Comparison of ENCODE assay signal across 28 cellular contexts in the genomic region with DNA sequence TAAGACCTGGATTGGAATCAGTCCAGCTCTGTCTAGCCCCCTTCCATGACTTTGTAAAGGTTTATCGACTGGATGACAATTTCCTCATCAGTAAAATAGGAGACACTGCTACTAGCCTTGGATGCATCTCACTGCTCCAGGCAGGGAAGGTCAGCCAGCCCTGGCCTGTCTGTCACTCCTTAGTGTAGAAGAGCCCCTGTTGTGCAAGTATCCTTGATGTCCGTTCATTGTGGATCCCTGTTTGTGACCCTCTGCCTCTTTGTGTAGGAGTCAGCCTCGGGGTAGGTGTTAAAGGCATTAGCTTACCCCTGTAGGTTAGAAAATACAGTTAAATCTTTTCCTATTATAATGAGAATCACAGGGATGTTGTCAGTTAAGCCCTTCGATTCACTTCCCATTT.
"Had no signal": no experiment of that assay in that cellular context is flagged by ENCODE, and none has a peak within 500 bp of the region (broad histone marks: within the 10 kb centered on the region; RNA-seq: fewer than 3 reads in every experiment).

No MANE protein-coding gene starts in this region.

- H3K27ac ChIP-seq: brain microvascular endothelial cell, KMS-11, WERI-Rb-1 had no signal

- ATAC-seq: activated naive CD8-positive, alpha-beta T cell treated with anti-CD3 and anti-CD28 coated beads, Interleukin-2, amount 50 U/mL, for 24 hours had no signal

- H3K9me3 Mint-ChIP-seq: activated CD4-positive, alpha-beta T cell treated with anti-CD3 and anti-CD28 coated beads, Interleukin-2, amount 10 ng/mL, durations not matched to agents 7 days and 5 days; activated naive CD4-positive, alpha-beta T cell treated with anti-CD3 and anti-CD28 coated beads, Interleukin-2, amount 10 ng/mL, durations not matched to agents 7 days and 5 days; activated naive CD8-positive, alpha-beta T cell treated with anti-CD3 and anti-CD28 coated beads, Interleukin-2, amount 50 U/mL, for 24 hours; activated T-cell treated with anti-CD3 and anti-CD28 coated beads, Interleukin-2, amount 50 U/mL, for 4 hours; activated T-helper 1 cell treated with anti-CD3 and anti-CD28 coated beads, Interleukin-12 subunit alpha, Interleukin-12 subunit beta, Interleukin-2, Interleukin-4 antibody, amounts not matched to agents 30 ng/mL and 10 ng/mL and 1 ng/mL, durations not matched to agents 14 hours and 24 hours and 36 hours had no signal

- H3K27me3 ChIP-seq: brain microvascular endothelial cell had no signal

- H3K4me2 ChIP-seq: KMS-11 had no signal

- DNase-seq: activated CD4-positive, alpha-beta T cell treated with anti-CD3 and anti-CD28 coated beads for 36 hours; activated CD4-positive, alpha-beta T cell treated with anti-CD3 and anti-CD28 coated beads, Interleukin-2, amount 10 ng/mL, durations not matched to agents 7 days and 5 days; activated CD4-positive, alpha-beta T cell treated with anti-CD3 and anti-CD28 coated beads, Interleukin-2, amount 50 U/mL, for 48 hours; activated CD8-positive, alpha-beta memory T cell treated with anti-CD3 and anti-CD28 coated beads, Interleukin-2, amount 50 U/mL, for 4 hours; activated naive CD4-positive, alpha-beta T cell treated with anti-CD3 and anti-CD28 coated beads, Interleukin-2, amount 10 ng/mL, durations not matched to agents 7 days and 5 days; activated naive CD8-positive, alpha-beta T cell treated with anti-CD3 and anti-CD28 coated beads, Interleukin-2, amount 50 U/mL, for 24 hours; activated T-cell treated with anti-CD3 and anti-CD28 coated beads for 4 hours; activated T-cell treated with anti-CD3 and anti-CD28 coated beads, Interleukin-2, amount 50 U/mL, for 4 hours; anterior cingulate cortex; brain microvascular endothelial cell; central memory CD4-positive, alpha-beta T cell; MM.1S; MV-4-11; NCI-H1092; NCI-H1436 treated with DMSO at 0.1 percent for 48 hours; NCI-H1694 treated with DMSO at 0.1 percent for 48 hours; NCI-H2029; NCI-H345; NCI-H524 treated with DMSO at 0.1 percent for 48 hours; Right ventricle myocardium superior; SW 1271; T-helper 1 cell; T-helper 2 cell; T1000; WERI-Rb-1 had no signal

- H3K27me3 Mint-ChIP-seq: activated CD4-positive, alpha-beta T cell treated with anti-CD3 and anti-CD28 coated beads, Interleukin-2, amount 10 ng/mL, durations not matched to agents 7 days and 5 days; activated naive CD4-positive, alpha-beta T cell treated with anti-CD3 and anti-CD28 coated beads, Interleukin-2, amount 10 ng/mL, durations not matched to agents 7 days and 5 days; activated naive CD8-positive, alpha-beta T cell treated with anti-CD3 and anti-CD28 coated beads, Interleukin-2, amount 50 U/mL, for 24 hours had no signal

- H3K4me1 Mint-ChIP-seq: activated CD4-positive, alpha-beta T cell treated with anti-CD3 and anti-CD28 coated beads, Interleukin-2, amount 10 ng/mL, durations not matched to agents 7 days and 5 days; activated naive CD4-positive, alpha-beta T cell treated with anti-CD3 and anti-CD28 coated beads, Interleukin-2, amount 10 ng/mL, durations not matched to agents 7 days and 5 days had no signal

- H3K36me3 Mint-ChIP-seq: activated naive CD4-positive, alpha-beta T cell treated with anti-CD3 and anti-CD28 coated beads, Interleukin-2, amount 10 ng/mL, durations not matched to agents 7 days and 5 days had no signal

- H3K27ac Mint-ChIP-seq: activated CD4-positive, alpha-beta T cell treated with anti-CD3 and anti-CD28 coated beads, Interleukin-2, amount 10 ng/mL, durations not matched to agents 7 days and 5 days; activated naive CD4-positive, alpha-beta T cell treated with anti-CD3 and anti-CD28 coated beads, Interleukin-2, amount 10 ng/mL, durations not matched to agents 7 days and 5 days; activated T-helper 1 cell treated with anti-CD3 and anti-CD28 coated beads, Interleukin-12 subunit alpha, Interleukin-12 subunit beta, Interleukin-2, Interleukin-4 antibody, amounts not matched to agents 30 ng/mL and 10 ng/mL and 1 ng/mL, durations not matched to agents 14 hours and 24 hours and 36 hours had no signal

- H3K9ac ChIP-seq: KMS-11 had no signal

- H3K36me3 ChIP-seq: brain microvascular endothelial cell, WERI-Rb-1 had no signal

- H3K4me3 Mint-ChIP-seq: activated CD4-positive, alpha-beta T cell treated with anti-CD3 and anti-CD28 coated beads for 36 hours; activated CD4-positive, alpha-beta T cell treated with anti-CD3 and anti-CD28 coated beads, Interleukin-2, amount 10 ng/mL, durations not matched to agents 7 days and 5 days; activated naive CD4-positive, alpha-beta T cell treated with anti-CD3 and anti-CD28 coated beads, Interleukin-2, amount 10 ng/mL, durations not matched to agents 7 days and 5 days; activated naive CD8-positive, alpha-beta T cell; activated naive CD8-positive, alpha-beta T cell treated with anti-CD3 and anti-CD28 coated beads, Interleukin-2, amount 50 U/mL, for 24 hours; activated T-cell treated with anti-CD3 and anti-CD28 coated beads, Interleukin-2, amount 50 U/mL, for 4 hours; activated T-helper 1 cell treated with anti-CD3 and anti-CD28 coated beads, Interleukin-12 subunit alpha, Interleukin-12 subunit beta, Interleukin-2, Interleukin-4 antibody, amounts not matched to agents 30 ng/mL and 10 ng/mL and 1 ng/mL, durations not matched to agents 14 hours and 24 hours and 36 hours had no signal
